16 cellular contexts compared by ENCODE assay signal in the genomic region with DNA sequence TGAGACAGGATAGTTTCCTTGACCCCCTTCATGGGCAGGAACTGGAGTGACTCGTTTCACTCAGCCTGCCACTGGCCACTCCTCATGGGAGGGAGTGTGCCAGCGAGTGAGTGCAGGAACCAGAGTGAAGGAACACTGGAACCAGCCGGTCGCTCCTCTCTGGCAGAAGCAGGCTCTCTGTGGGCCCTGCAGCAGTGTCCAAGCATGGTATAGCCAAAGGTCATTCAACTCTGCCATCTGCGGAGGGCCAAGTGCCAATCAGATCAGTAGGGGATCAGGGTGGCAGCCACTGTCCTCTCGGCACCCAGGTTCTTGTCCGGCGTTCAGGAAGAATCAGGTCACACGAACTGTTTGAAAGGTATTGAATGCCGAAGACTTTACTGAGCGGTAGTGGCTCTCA.
A peak's percentile ranks its signal among the peaks of the same experiment; 100 is the strongest.
DNase-seq lines count a peak whose midpoint lies in the region; FAIRE-seq and TF ChIP-seq lines count a peak whose summit lies in the region.
"Had no signal": no experiment of that assay in that cellular context is flagged by ENCODE, and none has a peak within 500 bp of the region (broad histone marks: within the 10 kb centered on the region; RNA-seq: fewer than 3 reads in every experiment).

No MANE protein-coding gene starts in this region.

- no peak overlapping the region for H3K56ac ChIP-seq in H1 (replicated peaks; ENCODE audit: insufficient read length, low read depth, low read length)

- H3K27me3 ChIP-seq in left ventricle myocardium inferior (ENCODE audit: low read depth): no peaks in the 10 kb centered on the region
- H3K27me3 ChIP-seq in H1 (replicated peaks in 1 of 4; ENCODE audit: control insufficient read depth in 3 of 4, extremely low read depth in 1 of 4, insufficient read depth in 3 of 4, low read length in 3 of 4): no peaks in the 10 kb centered on the region

- FAIRE-seq in H1 (lab: Jason Lieb, UNC): no peak
- FAIRE-seq: G401.6, GM12891, H54 had no signal

- H2BK120ac ChIP-seq in H1 (replicated peaks; ENCODE audit: low read depth, low read length): no peak overlapping the region

- TF ChIP-seq CTCF in left ventricle myocardium inferior (IDR thresholded peaks at IDR 0.05; ENCODE audit: borderline replicate concordance): no peak
- no peak for TF ChIP-seq CTCF in H1 (IDR thresholded peaks at IDR 0.05; ENCODE audit: control extremely low read depth in 1 of 3, insufficient read depth in 1 of 3, low read depth in 1 of 3, low read length in 3 of 3)

- no peak overlapping the region for H3K4ac ChIP-seq in H1 (replicated peaks; ENCODE audit: insufficient read length, low read depth, low read length)

- no peak overlapping the region for H3K23ac ChIP-seq in H1 (ENCODE audit: insufficient read length)

- H4K20me1 ChIP-seq in H1 (replicated peaks in 1 of 2; ENCODE audit: control insufficient read depth in 1 of 2, insufficient read depth in 2 of 2, low read length in 2 of 2): no peaks in the 10 kb centered on the region

- CTCF ChIA-PET in H1 (lab: Charles Lee; ENCODE audit: partially characterized antibody): no interaction called here

- H2BK15ac ChIP-seq in H1 (ENCODE audit: low read length): no peak overlapping the region

- H3K79me1 ChIP-seq in H1 (ENCODE audit: low read depth, low read length): no peaks in the 10 kb centered on the region

- no peaks in the 10 kb centered on the region for H3K23me2 ChIP-seq in H1 (ENCODE audit: low read depth, low read length)

- no peak overlapping the region for H4K5ac ChIP-seq in H1 (ENCODE audit: insufficient read length, low read depth, low read length)

- TF ChIP-seq EP300 in H1 (IDR thresholded peaks at IDR 0.05; ENCODE audit: borderline replicate concordance in 1 of 2, low read depth in 2 of 2, low read length in 2 of 2): no peak

- no peak overlapping the region for H3K18ac ChIP-seq in H1 (ENCODE audit: extremely low read depth, low read length)

- H3K9me3 ChIP-seq in left ventricle myocardium inferior (replicated peaks) (no peaks in the 10 kb centered on the region), H1 (ENCODE audit: insufficient read depth in 2 of 2, low read depth in 1 of 2, low read length in 1 of 2) (no peaks in the 10 kb centered on the region)

- 94% methylated on average over 11 of the region's 11 CpGs; no CpG with 5 or more reads in 1 of the 2 experiments for WGBS in H1 (ENCODE audit: extremely low coverage in 1 of 2, insufficient coverage in 1 of 2, insufficient read length in 1 of 2, insufficient replicate concordance in 2 of 2, low coverage in 1 of 2, low lambda C conversion rate in 2 of 2, missing lambda C conversion rate in 1 of 2), 2 experiments

- H2BK5ac ChIP-seq in H1 (ENCODE audit: low read depth, low read length): no peak overlapping the region

- no peak overlapping the region for H3K4me3 ChIP-seq in left ventricle myocardium inferior
- no peak overlapping the region for H3K4me3 ChIP-seq in H1 (ENCODE audit: extremely low read depth in 1 of 4, insufficient read depth in 2 of 4, low read depth in 3 of 4, low read length in 4 of 4)

- H4K91ac ChIP-seq in H1 (replicated peaks; ENCODE audit: insufficient read length, low read length): no peak overlapping the region

- POLR2A ChIA-PET in H1 (lab: Charles Lee; ENCODE audit: partially characterized antibody): no interaction called here

- H2BK12ac ChIP-seq in H1 (ENCODE audit: low read depth, low read length): peak overlapping the region; percentile 13; the same call in 1 of the 2 replicates

- intact Hi-C loops in left ventricle myocardium inferior (cut with micrococcal nuclease): no loop called here
- intact Hi-C loops in cardiac septum (cut with DNase I): no loop called here
- intact Hi-C loops in posterior vena cava (cut with DNase I): no loop called here

- H3K14ac ChIP-seq in H1 (ENCODE audit: insufficient read length): no peak overlapping the region

- no peak for TF ChIP-seq POLR2A in H1 (IDR thresholded peaks at IDR 0.05; ENCODE audit: control extremely low read depth in 1 of 2, low read depth in 2 of 2, low read length in 2 of 2)

- no peak overlapping the region for H2AK5ac ChIP-seq in H1 (ENCODE audit: low read depth, low read length)

- no peak overlapping the region for H3K4me2 ChIP-seq in H1 (ENCODE audit: insufficient read depth in 1 of 2, low read depth in 2 of 2, low read length in 2 of 2)

- H3K27ac ChIP-seq in left ventricle myocardium inferior (replicated peaks): peak overlapping the region; percentile 47
- H3K27ac ChIP-seq in H1 (ENCODE audit: low read depth, low read length): no peak overlapping the region

- peaks cover 67% of the 10 kb centered on the region for H3K4me1 ChIP-seq in left ventricle myocardium inferior
- peaks cover 0 to 13% (median 1%) of the 10 kb centered on the region in 4 experiments; a peak in 4 of 7 replicates for H3K4me1 ChIP-seq in H1 (replicated peaks in 1 of 4; ENCODE audit: control insufficient read depth in 3 of 4, insufficient read depth in 4 of 4, low read length in 3 of 4)

- TF ChIP-seq RAD21 in H1 (IDR thresholded peaks at IDR 0.05 in 1 of 2, conservative IDR thresholded peaks at IDR 0.05 in 1 of 2; ENCODE audit: low read depth in 2 of 2, low read length in 2 of 2): no peak

- H2AFZ ChIP-seq in H1 (ENCODE audit: low read length): 0 out of 2 replicates have a peak overlapping the region, but pooled peaks have one; percentile 50

- H3K79me2 ChIP-seq in H1 (ENCODE audit: control insufficient read depth in 1 of 2, insufficient read depth in 2 of 2, low read length in 2 of 2): no peaks in the 10 kb centered on the region

- DNase-seq in left ventricle myocardium inferior (peak; percentile 13), cardiac septum (ENCODE audit: low spot score) (no peak), H1 (ENCODE audit: low read depth in 1 of 2, low spot score in 2 of 2) (no peak), posterior vena cava (ENCODE audit: low spot score) (peak; percentile 51), HuH-7.5 (ENCODE audit: low spot score) (no peak), MV-4-11 (lab: John Stamatoyannopoulos, UW) (no peak), mesenteric fat pad (ENCODE audit: low spot score) (no peak)
- DNase-seq in activated CD8-positive, alpha-beta memory T cell treated with anti-CD3 and anti-CD28 coated beads for 24 hours: no peak
- DNase-seq: ACHN; C1 segment of cervical spinal cord; CD4-positive, alpha-beta memory T cell; DMS79 treated with DMSO at 0.1 percent for 48 hours; EL had no signal

- H3K36me3 ChIP-seq in left ventricle myocardium inferior (no peaks in the 10 kb centered on the region), H1 (ENCODE audit: control insufficient read depth in 2 of 4, insufficient read depth in 4 of 4, low read length in 3 of 4) (no peaks in the 10 kb centered on the region)

- no peak overlapping the region for H4K8ac ChIP-seq in H1 (ENCODE audit: extremely low read depth, insufficient read depth, low read length)

- no peak overlapping the region for H3K9ac ChIP-seq in H1 (replicated peaks in 1 of 4; ENCODE audit: extremely low read depth in 1 of 4, low read depth in 3 of 4, low read length in 3 of 4)

- no peak overlapping the region for H2BK20ac ChIP-seq in H1 (ENCODE audit: low read length)

TF ChIP-seq in H1, 55 proteins besides CTCF, POLR2A, EP300 and RAD21:
- TF ChIP-seq RFX5 (IDR thresholded peaks at IDR 0.05; ENCODE audit: borderline replicate concordance, low read depth, low read length) (no peak), JUND (IDR thresholded peaks at IDR 0.05; ENCODE audit: low read length) (no peak), SP1 (IDR thresholded peaks at IDR 0.05; ENCODE audit: low read depth, low read length) (no peak), RBBP5 (IDR thresholded peaks at IDR 0.05; ENCODE audit: borderline replicate concordance, low read depth, low read length) (no peak), YY1 (IDR thresholded peaks at IDR 0.05; ENCODE audit: low read depth, low read length) (no peak), SP4 (IDR thresholded peaks at IDR 0.05; ENCODE audit: low read length) (no peak)
- TF ChIP-seq, protein P1, sequence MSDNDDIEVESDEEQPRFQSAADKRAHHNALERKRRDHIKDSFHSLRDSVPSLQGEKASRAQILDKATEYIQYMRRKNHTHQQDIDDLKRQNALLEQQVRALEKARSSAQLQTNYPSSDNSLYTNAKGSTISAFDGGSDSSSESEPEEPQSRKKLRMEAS (IDR thresholded peaks at IDR 0.05): no peak

Comparison
In these comparisons a context has a peak if more than half of its experiments do, and no peak if none do; other contexts are left out.
1. DNase-seq: peak in left ventricle myocardium inferior (single experiment) and posterior vena cava (single experiment); none in cardiac septum (single experiment), H1 (0 of 2), activated CD8-positive, alpha-beta memory T cell treated with anti-CD3 and anti-CD28 coated beads for 24 hours (single experiment), HuH-7.5 (single experiment), MV-4-11 (single experiment) and mesenteric fat pad (single experiment).